Comparison of ENCODE assay signal across 19 cellular contexts in genomic region chr6:113048741-113049140, GRCh38.
DNase-seq lines count a peak whose midpoint lies in the region; TF ChIP-seq lines count a peak whose summit lies in the region.
"Had no signal": no experiment of that assay in that cellular context is flagged by ENCODE, and none has a peak within 500 bp of the region (broad histone marks: within the 10 kb centered on the region; RNA-seq: fewer than 3 reads in every experiment).

No MANE protein-coding gene starts in this region.

- H3K4me3 ChIP-seq in GM23248 (no peak overlapping the region), fibroblast of the aortic adventitia (ENCODE audit: low read depth, low read length) (no peak overlapping the region), lower leg skin (ENCODE audit: low read depth, poor library complexity, severe bottlenecking) (no peak overlapping the region)
- H3K4me3 ChIP-seq: A549, HAP-1, Peyer's patch had no signal

- no peaks in the 10 kb centered on the region for H4K20me1 ChIP-seq in GM23248 (ENCODE audit: insufficient read depth)

- WGBS in GM23248 (ENCODE audit: low coverage in 1 of 2, low lambda C conversion rate in 2 of 2, missing lambda C conversion rate in 2 of 2), 2 experiments = 4 to 5% methylated on average over 3 of the region's 3 CpGs
- 57 to 67% methylated on average over 3 of the region's 3 CpGs for WGBS in lower leg skin, 2 donors

- CTCF ChIA-PET in activated CD4-positive, alpha-beta memory T cell treated with anti-CD3 and anti-CD28 coated beads, Interleukin-2, amount 10 ng/mL, durations not matched to agents 7 days and 5 days (lab: Charles Lee) = no interaction called here

- DNase-seq in GM23248 (peak; percentile 34), amniotic epithelial cell (ENCODE audit: low read depth) (peak; percentile 43), dermis blood vessel endothelial cell (peak; percentile 35), fibroblast of the aortic adventitia (ENCODE audit: low read depth) (peak; percentile 69), NCI-H2196 (lab: John Stamatoyannopoulos, UW; ENCODE audit: unreplicated experiment) (no peak), lower leg skin (ENCODE audit: low spot score in 2 of 2) (no peak), occipital lobe (lab: John Stamatoyannopoulos, UW) (no peak)
- no peak for DNase-seq in activated CD4-positive, alpha-beta memory T cell treated with anti-CD3 and anti-CD28 coated beads, Interleukin-2, amount 10 ng/mL, durations not matched to agents 7 days and 5 days
- DNase-seq: BE2C, DMS79, NCI-H1105, NCI-H146, NCI-H2029, NCI-H226, NCI-H524, NCI-H82, Peyer's patch had no signal

- peaks cover 39% of the 10 kb centered on the region for H3F3A ChIP-seq in GM23248 (ENCODE audit: insufficient read depth)

- H3K9me3 ChIP-seq in GM23248 (ENCODE audit: low read depth) = no peaks in the 10 kb centered on the region
- H3K9me3 ChIP-seq: A549, BE2C, HAP-1, Peyer's patch had no signal

- no peaks in the 10 kb centered on the region for H3K36me3 Mint-ChIP-seq in activated CD4-positive, alpha-beta memory T cell treated with anti-CD3 and anti-CD28 coated beads, Interleukin-2, amount 10 ng/mL, durations not matched to agents 7 days and 5 days (ENCODE audit: low read depth)

- no peaks in the 10 kb centered on the region for H3K36me3 ChIP-seq in GM23248 (ENCODE audit: low read depth)
- H3K36me3 ChIP-seq: BE2C, HAP-1, Peyer's patch had no signal

- no peak overlapping the region for H3K27ac Mint-ChIP-seq in activated CD4-positive, alpha-beta memory T cell treated with anti-CD3 and anti-CD28 coated beads, Interleukin-2, amount 10 ng/mL, durations not matched to agents 7 days and 5 days

- no peaks in the 10 kb centered on the region for H3K9me3 Mint-ChIP-seq in activated CD4-positive, alpha-beta memory T cell treated with anti-CD3 and anti-CD28 coated beads, Interleukin-2, amount 10 ng/mL, durations not matched to agents 7 days and 5 days

- H2AFZ ChIP-seq in GM23248 = no peak overlapping the region

- in situ Hi-C loops in GM23248 (cut with MboI) = no loop called here

- H3K27ac ChIP-seq in GM23248 = peak overlapping the region; percentile 20; the same call in 1 of the 2 replicates
- H3K27ac ChIP-seq: A549, Peyer's patch had no signal

- H3K27me3 ChIP-seq in GM23248 (replicated peaks; ENCODE audit: insufficient read depth) = no peaks in the 10 kb centered on the region
- H3K27me3 ChIP-seq: BE2C, Peyer's patch had no signal

- no peak overlapping the region for H3K4me3 Mint-ChIP-seq in activated CD4-positive, alpha-beta memory T cell treated with anti-CD3 and anti-CD28 coated beads, Interleukin-2, amount 10 ng/mL, durations not matched to agents 7 days and 5 days

- H3K9ac ChIP-seq in GM23248 = no peak overlapping the region

- TF ChIP-seq POLR2A in lower leg skin (IDR thresholded peaks at IDR 0.05) = no peak

- no peaks in the 10 kb centered on the region for H3K27me3 Mint-ChIP-seq in activated CD4-positive, alpha-beta memory T cell treated with anti-CD3 and anti-CD28 coated beads, Interleukin-2, amount 10 ng/mL, durations not matched to agents 7 days and 5 days

- H3K4me2 ChIP-seq in GM23248 (ENCODE audit: unreplicated experiment) = peak overlapping the region; percentile 1
- H3K4me2 ChIP-seq: A549 had no signal

- POLR2A ChIA-PET in activated CD4-positive, alpha-beta memory T cell treated with anti-CD3 and anti-CD28 coated beads, Interleukin-2, amount 10 ng/mL, durations not matched to agents 7 days and 5 days (lab: Charles Lee) = no interaction called here

- peaks cover 42% of the 10 kb centered on the region for H3K4me1 ChIP-seq in GM23248 (ENCODE audit: insufficient read depth)
- H3K4me1 ChIP-seq: HAP-1, Peyer's patch had no signal

- TF ChIP-seq CTCF in fibroblast of the aortic adventitia (IDR thresholded peaks at IDR 0.05; ENCODE audit: insufficient read depth, low read length) (no peak), lower leg skin (IDR thresholded peaks at IDR 0.05) (no peak)

- no peaks in the 10 kb centered on the region for H3K4me1 Mint-ChIP-seq in activated CD4-positive, alpha-beta memory T cell treated with anti-CD3 and anti-CD28 coated beads, Interleukin-2, amount 10 ng/mL, durations not matched to agents 7 days and 5 days

- intact Hi-C loops in lower leg skin (cut with DNase I; ENCODE audit: low total_unique reads) = no loop called here

- no peaks in the 10 kb centered on the region for H3K9me2 ChIP-seq in GM23248 (ENCODE audit: insufficient read depth)

- no peaks in the 10 kb centered on the region for H3K79me2 ChIP-seq in GM23248 (ENCODE audit: insufficient read depth)

Comparison
In these comparisons a context has a peak if more than half of its experiments do, and no peak if none do; other contexts are left out.
1. DNase-seq: peak in GM23248 (single experiment), amniotic epithelial cell (single experiment), dermis blood vessel endothelial cell (single experiment) and fibroblast of the aortic adventitia (single experiment); none in NCI-H2196 (single experiment), lower leg skin (0 of 2), occipital lobe (single experiment) and activated CD4-positive, alpha-beta memory T cell treated with anti-CD3 and anti-CD28 coated beads, Interleukin-2, amount 10 ng/mL, durations not matched to agents 7 days and 5 days (single experiment).